In the genomic region with DNA sequence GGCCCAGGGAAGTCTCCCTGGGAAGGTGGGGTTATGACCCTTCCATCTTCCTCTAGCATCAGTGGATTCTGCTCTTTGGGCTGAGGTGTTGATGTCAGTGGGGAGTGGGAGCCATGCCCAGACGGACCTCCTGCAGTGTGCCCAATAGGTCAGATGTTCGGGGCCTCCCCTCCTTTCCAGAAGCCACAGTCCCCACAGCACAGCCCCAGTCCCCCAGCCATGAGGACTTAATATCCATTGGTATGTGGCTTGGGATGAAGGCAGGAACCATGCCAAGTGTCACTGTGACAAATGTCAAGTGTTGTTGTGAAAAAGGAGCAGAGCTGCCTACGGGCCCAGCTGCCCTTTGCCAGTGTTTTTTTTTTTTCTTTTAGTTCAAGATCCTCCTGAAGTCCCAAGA, we compare ENCODE assay signal across 19 cellular contexts. TPM values are rescaled to one million over a fixed set of nuclear protein-coding genes. Genes with fewer than 3 reads are reported as not detected.
DNase-seq lines count a peak whose midpoint lies in the region; ATAC-seq and TF ChIP-seq lines count a peak whose summit lies in the region.
"Had no signal": no experiment of that assay in that cellular context is flagged by ENCODE, and none has a peak within 500 bp of the region (broad histone marks: within the 10 kb centered on the region; RNA-seq: fewer than 3 reads in every experiment).

No MANE protein-coding gene starts in this region.

- 23 to 32% methylated on average over 3 of the region's 3 CpGs for WGBS in heart right ventricle, 2 donors

- H3K27ac ChIP-seq in heart right ventricle (peak overlapping the region; percentile 41 to 86 (median 72)), uterus (peak overlapping the region; percentile 37 to 40), RWPE1 (no peak overlapping the region)
- H3K27ac ChIP-seq: 22Rv1, neural progenitor cell had no signal

- BruUV-seq in MCF 10A (replicated peaks; lab: Mats Ljungman, UMichigan), result no TSS peak

- H3K4me3 Mint-ChIP-seq in activated CD4-positive, alpha-beta memory T cell treated with anti-CD3 and anti-CD28 coated beads, Interleukin-2, amount 10 ng/mL, durations not matched to agents 7 days and 5 days, result no peak overlapping the region
- no peak overlapping the region for H3K4me3 Mint-ChIP-seq in activated CD4-positive, alpha-beta memory T cell treated with anti-CD3 and anti-CD28 coated beads for 36 hours
- H3K4me3 Mint-ChIP-seq in MCF 10A (ENCODE audit: unreplicated experiment), result no peak overlapping the region
- H3K4me3 Mint-ChIP-seq: H9; immature natural killer cell; neural progenitor cell; stimulated activated naive CD8-positive, alpha-beta T cell treated with anti-CD3 and anti-CD28 coated beads, Interleukin-15, Interleukin-2, amounts not matched to agents 100 ng/mL and 50 ng/mL, for 24 hours had no signal

- peaks cover 34 to 88% (median 70%) of the 10 kb centered on the region in 9 donors for H3K4me1 ChIP-seq in heart right ventricle
- no peaks in the 10 kb centered on the region for H3K4me1 ChIP-seq in uterus

- H3K4me3 ChIP-seq in heart right ventricle, result no peak overlapping the region
- H3K4me3 ChIP-seq in uterus, result no peak overlapping the region

- ATAC-seq in heart right ventricle (peak in 6 of 8 donors; percentile 1 to 26 (median 20)), omental fat pad (ENCODE audit: low FRiP score) (no peak)

- H3K4me1 Mint-ChIP-seq in activated CD4-positive, alpha-beta memory T cell treated with anti-CD3 and anti-CD28 coated beads, Interleukin-2, amount 10 ng/mL, durations not matched to agents 7 days and 5 days, result peaks cover 24% of the 10 kb centered on the region
- H3K4me1 Mint-ChIP-seq in activated CD4-positive, alpha-beta memory T cell treated with anti-CD3 and anti-CD28 coated beads for 36 hours (ENCODE audit: low read depth), result peaks cover 3% of the 10 kb centered on the region
- H3K4me1 Mint-ChIP-seq in MCF 10A (ENCODE audit: insufficient read depth, unreplicated experiment), result peaks cover 8% of the 10 kb centered on the region
- H3K4me1 Mint-ChIP-seq: immature natural killer cell had no signal

- no peaks in the 10 kb centered on the region for H3K27me3 ChIP-seq in heart right ventricle
- no peaks in the 10 kb centered on the region for H3K27me3 ChIP-seq in uterus
- H3K27me3 ChIP-seq: neural progenitor cell had no signal

- TF ChIP-seq POLR2A in uterus (IDR thresholded peaks at IDR 0.05), result no peak

- no peaks in the 10 kb centered on the region for H3K36me3 ChIP-seq in heart right ventricle
- H3K36me3 ChIP-seq in uterus, result no peaks in the 10 kb centered on the region
- H3K36me3 ChIP-seq: neural progenitor cell, WERI-Rb-1 had no signal

- no peaks in the 10 kb centered on the region for H3K36me3 Mint-ChIP-seq in activated CD4-positive, alpha-beta memory T cell treated with anti-CD3 and anti-CD28 coated beads, Interleukin-2, amount 10 ng/mL, durations not matched to agents 7 days and 5 days (ENCODE audit: low read depth)
- H3K36me3 Mint-ChIP-seq in activated CD4-positive, alpha-beta memory T cell treated with anti-CD3 and anti-CD28 coated beads for 36 hours, result no peaks in the 10 kb centered on the region
- no peaks in the 10 kb centered on the region for H3K36me3 Mint-ChIP-seq in MCF 10A (ENCODE audit: insufficient read depth, unreplicated experiment)
- H3K36me3 Mint-ChIP-seq: immature natural killer cell, neural progenitor cell had no signal

- DNase-seq in activated CD4-positive, alpha-beta memory T cell treated with anti-CD3 and anti-CD28 coated beads, Interleukin-2, amount 10 ng/mL, durations not matched to agents 7 days and 5 days, result no peak
- DNase-seq in activated CD4-positive, alpha-beta memory T cell treated with anti-CD3 and anti-CD28 coated beads for 36 hours, result no peak
- DNase-seq in heart right ventricle (peak in 1 of 2 donors; percentile 72), omental fat pad (ENCODE audit: low spot score) (peak; percentile 21), uterus (peak; percentile 13 to 28), RWPE1 (ENCODE audit: low spot score) (no peak), nucleus accumbens (lab: John Stamatoyannopoulos, UW) (no peak), MCF 10A (ENCODE audit: unreplicated experiment) (no peak)
- DNase-seq: activated CD4-positive, alpha-beta T cell treated with anti-CD3 and anti-CD28 coated beads, Interleukin-2, amount 50 U/mL, for 4 hours; activated T-cell treated with anti-CD3 and anti-CD28 coated beads, Interleukin-2, amount 50 U/mL, for 48 hours; H9; immature natural killer cell; KBM-7; mesendoderm; NCI-H187 treated with DMSO at 0.1 percent for 48 hours; WERI-Rb-1 had no signal

- peaks cover 6% of the 10 kb centered on the region for H3K27me3 Mint-ChIP-seq in activated CD4-positive, alpha-beta memory T cell treated with anti-CD3 and anti-CD28 coated beads, Interleukin-2, amount 10 ng/mL, durations not matched to agents 7 days and 5 days
- H3K27me3 Mint-ChIP-seq in activated CD4-positive, alpha-beta memory T cell treated with anti-CD3 and anti-CD28 coated beads for 36 hours, result no peaks in the 10 kb centered on the region
- peaks cover 11% of the 10 kb centered on the region for H3K27me3 Mint-ChIP-seq in MCF 10A (ENCODE audit: insufficient read depth, unreplicated experiment)
- H3K27me3 Mint-ChIP-seq: stimulated activated naive CD8-positive, alpha-beta T cell treated with anti-CD3 and anti-CD28 coated beads, Interleukin-15, Interleukin-2, amounts not matched to agents 100 ng/mL and 50 ng/mL, for 24 hours had no signal

- no peak for TF ChIP-seq CTCF in heart right ventricle (IDR thresholded peaks at IDR 0.05)
- no peak for TF ChIP-seq CTCF in omental fat pad (IDR thresholded peaks at IDR 0.05)
- TF ChIP-seq CTCF in uterus (IDR thresholded peaks at IDR 0.05), result no peak
- no peak for TF ChIP-seq CTCF in RWPE1 (conservative IDR thresholded peaks at IDR 0.05; ENCODE audit: low read depth)
- no peak for TF ChIP-seq CTCF in MCF 10A (IDR thresholded peaks at IDR 0.05; ENCODE audit: unreplicated experiment)

- H3K9me3 ChIP-seq in heart right ventricle, result no peaks in the 10 kb centered on the region
- H3K9me3 ChIP-seq in uterus, result no peaks in the 10 kb centered on the region

- POLR2A ChIA-PET in activated CD4-positive, alpha-beta memory T cell treated with anti-CD3 and anti-CD28 coated beads, Interleukin-2, amount 10 ng/mL, durations not matched to agents 7 days and 5 days (lab: Charles Lee), result interaction anchor here (0.8 to 1.7 kb wide), 4 partner anchors 12 to 15 kb away, joined by 3 to 7 read pairs (median 3); no protein-coding TSS in a partner anchor
- POLR2A ChIA-PET in activated CD4-positive, alpha-beta memory T cell treated with anti-CD3 and anti-CD28 coated beads for 36 hours (lab: Charles Lee), result no interaction called here
- POLR2A ChIA-PET in RWPE1 (lab: Yijun Ruan, JAX; ENCODE audit: low non-redundant PET) (no interaction called here), MCF 10A (lab: Yijun Ruan, JAX) (no interaction called here)

- peak overlapping the region; percentile 0 for H3K27ac Mint-ChIP-seq in activated CD4-positive, alpha-beta memory T cell treated with anti-CD3 and anti-CD28 coated beads, Interleukin-2, amount 10 ng/mL, durations not matched to agents 7 days and 5 days
- H3K27ac Mint-ChIP-seq in activated CD4-positive, alpha-beta memory T cell treated with anti-CD3 and anti-CD28 coated beads for 36 hours, result no peak overlapping the region
- no peak overlapping the region for H3K27ac Mint-ChIP-seq in MCF 10A (ENCODE audit: low read depth, unreplicated experiment)
- H3K27ac Mint-ChIP-seq: stimulated activated naive CD8-positive, alpha-beta T cell treated with anti-CD3 and anti-CD28 coated beads, Interleukin-15, Interleukin-2, amounts not matched to agents 100 ng/mL and 50 ng/mL, for 24 hours had no signal

- no peaks in the 10 kb centered on the region for H3K9me3 Mint-ChIP-seq in activated CD4-positive, alpha-beta memory T cell treated with anti-CD3 and anti-CD28 coated beads, Interleukin-2, amount 10 ng/mL, durations not matched to agents 7 days and 5 days
- no peaks in the 10 kb centered on the region for H3K9me3 Mint-ChIP-seq in activated CD4-positive, alpha-beta memory T cell treated with anti-CD3 and anti-CD28 coated beads for 36 hours
- no peaks in the 10 kb centered on the region for H3K9me3 Mint-ChIP-seq in MCF 10A (ENCODE audit: unreplicated experiment)
- H3K9me3 Mint-ChIP-seq: H9; immature natural killer cell; neural progenitor cell; stimulated activated naive CD8-positive, alpha-beta T cell treated with anti-CD3 and anti-CD28 coated beads, Interleukin-15, Interleukin-2, amounts not matched to agents 100 ng/mL and 50 ng/mL, for 24 hours had no signal

- CTCF ChIA-PET in activated CD4-positive, alpha-beta memory T cell treated with anti-CD3 and anti-CD28 coated beads, Interleukin-2, amount 10 ng/mL, durations not matched to agents 7 days and 5 days (lab: Charles Lee), result interaction anchor here (0.8 to 12.0 kb wide), 4 partner anchors 16 to 40 kb away, joined by 3 to 151 read pairs (median 6); a partner anchor contains a TSS
- CTCF ChIA-PET in activated CD4-positive, alpha-beta memory T cell treated with anti-CD3 and anti-CD28 coated beads for 36 hours (lab: Charles Lee), result interaction anchor here (1.2 to 10.7 kb wide), 4 partner anchors 8 to 20 kb away, joined by 3 to 172 read pairs (median 14); a partner anchor contains a TSS
- CTCF ChIA-PET in RWPE1 (lab: Yijun Ruan, JAX), result interaction anchor here (0.7 to 1.1 kb wide), 2 partner anchors 14 kb away, joined by 3 to 7 read pairs; no protein-coding TSS in a partner anchor
- CTCF ChIA-PET in MCF 10A (lab: Yijun Ruan, JAX), result interaction anchor here (1.3 to 17.8 kb wide), 2 partner anchors 14 to 21 kb away, joined by 10 to 278 read pairs; a partner anchor contains a TSS

- intact Hi-C loops in activated CD4-positive, alpha-beta memory T cell treated with anti-CD3 and anti-CD28 coated beads for 36 hours (cut with micrococcal nuclease), result no loop called here
- intact Hi-C loops in heart right ventricle (cut with DNase I) (loop anchor here in 1 of 10 donors (1.0 kb wide), 1 partner anchor 13 kb away; a partner anchor contains a TSS), uterus (cut with DNase I; ENCODE audit: low total_unique reads) (no loop called here), MCF 10A (cut with micrococcal nuclease) (no loop called here)

RNA-seq across cellular contexts. Expression of a gene that starts 12.3 kb away (rescaled TPM):
- under 1 TPM; 0.18 to 0.20 TPM for total RNA-seq in activated CD4-positive, alpha-beta memory T cell treated with anti-CD3 and anti-CD28 coated beads, Interleukin-2, amount 10 ng/mL, durations not matched to agents 7 days and 5 days
- total RNA-seq in activated CD4-positive, alpha-beta memory T cell treated with anti-CD3 and anti-CD28 coated beads for 36 hours, result under 1 TPM; 0.10 to 0.14 TPM
- 10 to 100 TPM in 9 of 10 donors, 1 to 10 TPM in 1; 8.3 to 17.8 (median 16.2) TPM for total RNA-seq in heart right ventricle
- polyA plus RNA-seq in heart right ventricle, result 10 to 100 TPM; 12.1 to 13.1 TPM
- 100 to 1,000 TPM in 3 of 4 donors, 10 to 100 TPM in 1; 21.3 to 200 (median 131) TPM for total RNA-seq in omental fat pad
- total RNA-seq in uterus, result 10 to 100 TPM in 3 of 4 donors, 1 to 10 TPM in 1; 4.4 to 91.2 (median 16.7) TPM
- 0.12 TPM in 1 of 2 replicates, not detected in the other for total RNA-seq in MCF 10A (2022)
- polyA plus RNA-seq: immature natural killer cell had no signal

RNA-seq across cellular contexts. Expression of a gene that starts 21.2 kb away (rescaled TPM):
- 1 to 10 TPM; 2.3 to 2.5 TPM for total RNA-seq in activated CD4-positive, alpha-beta memory T cell treated with anti-CD3 and anti-CD28 coated beads, Interleukin-2, amount 10 ng/mL, durations not matched to agents 7 days and 5 days
- total RNA-seq in activated CD4-positive, alpha-beta memory T cell treated with anti-CD3 and anti-CD28 coated beads for 36 hours, result 1 to 10 TPM; 3.0 to 4.7 TPM
- 1,000 to 10,000 TPM; 6,035 to 9,296 (median 8,226) TPM for total RNA-seq in heart right ventricle
- over 10,000 TPM in 1 of 2 donors, 1,000 to 10,000 TPM in 1; 9,937 to 18,066 TPM for polyA plus RNA-seq in heart right ventricle
- total RNA-seq in omental fat pad, result 1 to 10 TPM in 2 of 4 donors, not detected in 2; 2.4 to 2.5 TPM
- total RNA-seq in uterus, result 1 to 10 TPM in 3 of 4 donors, not detected in 1; 3.0 to 4.4 (median 3.4) TPM
- 0.61 TPM in 2 replicates for total RNA-seq in MCF 10A (2022)
- polyA plus RNA-seq: immature natural killer cell had no signal

RNA-seq across cellular contexts. Expression of a gene that starts 22.2 kb away (rescaled TPM):
- 10 to 100 TPM; 22.6 to 23.6 TPM for total RNA-seq in activated CD4-positive, alpha-beta memory T cell treated with anti-CD3 and anti-CD28 coated beads, Interleukin-2, amount 10 ng/mL, durations not matched to agents 7 days and 5 days
- total RNA-seq in activated CD4-positive, alpha-beta memory T cell treated with anti-CD3 and anti-CD28 coated beads for 36 hours, result 10 to 100 TPM; 19.7 to 20.5 TPM
- 10 to 100 TPM; 11.5 to 26.3 (median 22.4) TPM for total RNA-seq in heart right ventricle
- 1 to 10 TPM; 1.9 to 6.0 TPM for polyA plus RNA-seq in heart right ventricle
- total RNA-seq in omental fat pad, result 10 to 100 TPM in 2 of 4 donors, 1 to 10 TPM in 2; 5.5 to 12.9 (median 9.1) TPM
- 10 to 100 TPM in 1 of 4 donors, 1 to 10 TPM in 3; 1.5 to 13.4 (median 6.1) TPM for total RNA-seq in uterus
- total RNA-seq in MCF 10A (2022), result 5.7 and 7.4 TPM in 2 replicates

RNA-seq across cellular contexts. Expression of a gene that starts 22.8 kb away (rescaled TPM):
- 10 to 100 TPM; 73.8 to 75.0 TPM for total RNA-seq in activated CD4-positive, alpha-beta memory T cell treated with anti-CD3 and anti-CD28 coated beads, Interleukin-2, amount 10 ng/mL, durations not matched to agents 7 days and 5 days
- total RNA-seq in activated CD4-positive, alpha-beta memory T cell treated with anti-CD3 and anti-CD28 coated beads for 36 hours, result 10 to 100 TPM; 50.8 to 60.2 TPM
- total RNA-seq in heart right ventricle (10 to 100 TPM; 35.3 to 56.3 (median 41.9) TPM), omental fat pad (10 to 100 TPM; 59.8 to 82.3 (median 68.5) TPM), uterus (100 to 1,000 TPM in 2 of 4 donors, 10 to 100 TPM in 2; 50.0 to 157 (median 114) TPM), MCF 10A (2022) (60.5 and 69.7 TPM in 2 replicates)
- 10 to 100 TPM; 24.0 to 53.6 TPM for polyA plus RNA-seq in heart right ventricle

RNA-seq across cellular contexts. Expression of a gene that starts 22.8 kb away (rescaled TPM):
- 100 to 1,000 TPM in 1 of 2 experiments, 10 to 100 TPM in 1; 90.4 to 100 TPM for total RNA-seq in activated CD4-positive, alpha-beta memory T cell treated with anti-CD3 and anti-CD28 coated beads, Interleukin-2, amount 10 ng/mL, durations not matched to agents 7 days and 5 days
- 10 to 100 TPM; 92.8 to 99.8 TPM for total RNA-seq in activated CD4-positive, alpha-beta memory T cell treated with anti-CD3 and anti-CD28 coated beads for 36 hours
- total RNA-seq in heart right ventricle, result 10 to 100 TPM; 37.1 to 58.2 (median 46.1) TPM
- 10 to 100 TPM; 50.6 to 51.6 TPM for polyA plus RNA-seq in heart right ventricle
- 10 to 100 TPM; 44.6 to 73.0 (median 57.4) TPM for total RNA-seq in omental fat pad
- 10 to 100 TPM; 14.6 to 66.8 (median 50.3) TPM for total RNA-seq in uterus
- total RNA-seq in MCF 10A (2022), result 61.5 and 77.5 TPM in 2 replicates

Comparison
In these comparisons a context has a peak if more than half of its experiments do, and no peak if none do; other contexts are left out.
1. DNase-seq: peak in omental fat pad (single experiment) and uterus (2 of 2); none in activated CD4-positive, alpha-beta memory T cell treated with anti-CD3 and anti-CD28 coated beads, Interleukin-2, amount 10 ng/mL, durations not matched to agents 7 days and 5 days (single experiment), activated CD4-positive, alpha-beta memory T cell treated with anti-CD3 and anti-CD28 coated beads for 36 hours (single experiment), RWPE1 (single experiment), nucleus accumbens (0 of 56) and MCF 10A (single experiment).
2. RNA of a gene that starts 21.2 kb away (total RNA-seq): 6,035 to 9,296 TPM in heart right ventricle; 3.0 to 4.7 TPM in activated CD4-positive, alpha-beta memory T cell treated with anti-CD3 and anti-CD28 coated beads for 36 hours, 3.0 to 4.4 TPM in uterus, 2.3 to 2.5 TPM in activated CD4-positive, alpha-beta memory T cell treated with anti-CD3 and anti-CD28 coated beads, Interleukin-2, amount 10 ng/mL, durations not matched to agents 7 days and 5 days, 2.4 to 2.5 TPM in omental fat pad and 0.61 TPM in MCF 10A; every median in the first group is over 1,000 times any median in the second.